ENCODE assay signal across 26 cellular contexts in genomic region chr3:127152676-127153505, GRCh38. TPM values are rescaled to one million over a fixed set of nuclear protein-coding genes. Genes with fewer than 3 reads are reported as not detected.
DNase-seq lines count a peak whose midpoint lies in the region; TF ChIP-seq lines count a peak whose summit lies in the region.
"Had no signal": no experiment of that assay in that cellular context is flagged by ENCODE, and none has a peak within 500 bp of the region (broad histone marks: within the 10 kb centered on the region; RNA-seq: fewer than 3 reads in every experiment).

No MANE protein-coding gene starts in this region.

- H3K9me3 ChIP-seq in uterus (no peaks in the 10 kb centered on the region), neural progenitor cell (ENCODE audit: low read depth) (no peaks in the 10 kb centered on the region)

- no peaks in the 10 kb centered on the region for H4K20me1 ChIP-seq in neural progenitor cell (ENCODE audit: low read depth)

- H3K4me2 ChIP-seq in neural progenitor cell, result no peak overlapping the region

- H3K27ac Mint-ChIP-seq in activated CD4-positive, alpha-beta memory T cell treated with anti-CD3 and anti-CD28 coated beads for 36 hours, result no peak overlapping the region
- no peak overlapping the region for H3K27ac Mint-ChIP-seq in activated CD4-positive, alpha-beta memory T cell treated with anti-CD3 and anti-CD28 coated beads, Interleukin-2, amount 10 ng/mL, durations not matched to agents 7 days and 5 days
- no peak overlapping the region for H3K27ac Mint-ChIP-seq in neural progenitor cell
- H3K27ac Mint-ChIP-seq: activated naive CD8-positive, alpha-beta T cell treated with anti-CD3 and anti-CD28 coated beads, Interleukin-2, amount 10 ng/mL, durations not matched to agents 7 days and 5 days; activated T-helper 17 cell treated with anti-CD3 and anti-CD28 coated beads, Interleukin-2, amount 50 U/mL, for 72 hours; progenitor cell of endocrine pancreas had no signal

- H3K4me1 ChIP-seq in uterus (no peaks in the 10 kb centered on the region), neural progenitor cell (peaks cover 18% of the 10 kb centered on the region)

- DNase-seq in activated CD4-positive, alpha-beta memory T cell treated with anti-CD3 and anti-CD28 coated beads for 36 hours, result peak; percentile 4
- DNase-seq in activated CD4-positive, alpha-beta memory T cell treated with anti-CD3 and anti-CD28 coated beads, Interleukin-2, amount 10 ng/mL, durations not matched to agents 7 days and 5 days, result no peak
- DNase-seq in NCI-H2171 (lab: John Stamatoyannopoulos, UW), result peak; percentile 33
- DNase-seq in islet precursor cell, result peak; percentile 32
- peak; percentile 0 to 3 for DNase-seq in uterus
- no peak for DNase-seq in GOT3 (lab: John Stamatoyannopoulos, UW)
- no peak for DNase-seq in neural progenitor cell (ENCODE audit: low spot score)
- DNase-seq: activated CD4-positive, alpha-beta T cell treated with anti-CD3 and anti-CD28 coated beads, Interleukin-2, amount 50 U/mL, for 1 hour; activated naive CD8-positive, alpha-beta T cell treated with anti-CD3 and anti-CD28 coated beads, Interleukin-2, amount 10 ng/mL, durations not matched to agents 7 days and 5 days; NCI-H1105; NCI-H2029 treated with DMSO at 0.1 percent for 48 hours; NCI-H774; small intestine; stimulated activated CD4-positive, alpha-beta T cell treated with anti-CD3 and anti-CD28 coated beads, Interleukin-2, amount 100 ng/mL, for 24 hours; SW 1271; T1000 had no signal

- H3K4me3 ChIP-seq in uterus (no peak overlapping the region), neural progenitor cell (no peak overlapping the region)
- H3K4me3 ChIP-seq: dorsolateral prefrontal cortex, GM23248 had no signal

- CTCF ChIA-PET in activated CD4-positive, alpha-beta memory T cell treated with anti-CD3 and anti-CD28 coated beads for 36 hours (lab: Charles Lee), result no interaction called here
- CTCF ChIA-PET in activated CD4-positive, alpha-beta memory T cell treated with anti-CD3 and anti-CD28 coated beads, Interleukin-2, amount 10 ng/mL, durations not matched to agents 7 days and 5 days (lab: Charles Lee), result no interaction called here

- TF ChIP-seq CTCF in uterus (IDR thresholded peaks at IDR 0.05) (no peak), neural progenitor cell (IDR thresholded peaks at IDR 0.05) (no peak)

- no peaks in the 10 kb centered on the region for H3K36me3 ChIP-seq in uterus
- H3K36me3 ChIP-seq in neural progenitor cell, result no peaks in the 10 kb centered on the region

- no peak overlapping the region for H3K27ac ChIP-seq in uterus
- no peak overlapping the region for H3K27ac ChIP-seq in neural progenitor cell
- H3K27ac ChIP-seq: C4-2B, dorsolateral prefrontal cortex, GM23248 had no signal

- intact Hi-C loops in activated CD4-positive, alpha-beta memory T cell treated with anti-CD3 and anti-CD28 coated beads for 36 hours (cut with micrococcal nuclease), result no loop called here
- intact Hi-C loops in uterus (cut with DNase I; ENCODE audit: low total_unique reads), result no loop called here

- H3K9me3 Mint-ChIP-seq in activated CD4-positive, alpha-beta memory T cell treated with anti-CD3 and anti-CD28 coated beads for 36 hours, result no peaks in the 10 kb centered on the region
- H3K9me3 Mint-ChIP-seq in activated CD4-positive, alpha-beta memory T cell treated with anti-CD3 and anti-CD28 coated beads, Interleukin-2, amount 10 ng/mL, durations not matched to agents 7 days and 5 days, result no peaks in the 10 kb centered on the region
- no peaks in the 10 kb centered on the region for H3K9me3 Mint-ChIP-seq in neural progenitor cell
- H3K9me3 Mint-ChIP-seq: activated naive CD8-positive, alpha-beta T cell treated with anti-CD3 and anti-CD28 coated beads, Interleukin-2, amount 10 ng/mL, durations not matched to agents 7 days and 5 days; activated T-helper 17 cell treated with anti-CD3 and anti-CD28 coated beads, Interleukin-2, amount 50 U/mL, for 72 hours; central memory CD8-positive, alpha-beta T cell had no signal

- no peaks in the 10 kb centered on the region for H3K4me1 Mint-ChIP-seq in activated CD4-positive, alpha-beta memory T cell treated with anti-CD3 and anti-CD28 coated beads for 36 hours (ENCODE audit: low read depth)
- no peaks in the 10 kb centered on the region for H3K4me1 Mint-ChIP-seq in activated CD4-positive, alpha-beta memory T cell treated with anti-CD3 and anti-CD28 coated beads, Interleukin-2, amount 10 ng/mL, durations not matched to agents 7 days and 5 days
- H3K4me1 Mint-ChIP-seq in neural progenitor cell, result peaks cover 3% of the 10 kb centered on the region
- H3K4me1 Mint-ChIP-seq: activated T-helper 17 cell treated with anti-CD3 and anti-CD28 coated beads, Interleukin-2, amount 50 U/mL, for 72 hours; central memory CD8-positive, alpha-beta T cell had no signal

- no peaks in the 10 kb centered on the region for H3K79me2 ChIP-seq in neural progenitor cell (ENCODE audit: low read depth)

- POLR2A ChIA-PET in activated CD4-positive, alpha-beta memory T cell treated with anti-CD3 and anti-CD28 coated beads for 36 hours (lab: Charles Lee), result no interaction called here
- POLR2A ChIA-PET in activated CD4-positive, alpha-beta memory T cell treated with anti-CD3 and anti-CD28 coated beads, Interleukin-2, amount 10 ng/mL, durations not matched to agents 7 days and 5 days (lab: Charles Lee), result no interaction called here

- TF ChIP-seq POLR2A in uterus (IDR thresholded peaks at IDR 0.05), result no peak

- H3K36me3 Mint-ChIP-seq in activated CD4-positive, alpha-beta memory T cell treated with anti-CD3 and anti-CD28 coated beads for 36 hours, result no peaks in the 10 kb centered on the region
- H3K36me3 Mint-ChIP-seq in activated CD4-positive, alpha-beta memory T cell treated with anti-CD3 and anti-CD28 coated beads, Interleukin-2, amount 10 ng/mL, durations not matched to agents 7 days and 5 days (ENCODE audit: low read depth), result no peaks in the 10 kb centered on the region
- no peaks in the 10 kb centered on the region for H3K36me3 Mint-ChIP-seq in neural progenitor cell
- H3K36me3 Mint-ChIP-seq: activated naive CD8-positive, alpha-beta T cell treated with anti-CD3 and anti-CD28 coated beads, Interleukin-2, amount 10 ng/mL, durations not matched to agents 7 days and 5 days had no signal

- H2AFZ ChIP-seq in neural progenitor cell (replicated peaks), result no peak overlapping the region
- H2AFZ ChIP-seq: GM23248 had no signal

- H3K27me3 ChIP-seq in uterus (no peaks in the 10 kb centered on the region), neural progenitor cell (no peaks in the 10 kb centered on the region)

- H3K9ac ChIP-seq in neural progenitor cell, result no peak overlapping the region
- H3K9ac ChIP-seq: GM23248 had no signal

- peaks cover 4% of the 10 kb centered on the region for H3F3A ChIP-seq in neural progenitor cell (ENCODE audit: low read depth)

- H3K27me3 Mint-ChIP-seq in activated CD4-positive, alpha-beta memory T cell treated with anti-CD3 and anti-CD28 coated beads for 36 hours, result peaks cover 4% of the 10 kb centered on the region
- H3K27me3 Mint-ChIP-seq in activated CD4-positive, alpha-beta memory T cell treated with anti-CD3 and anti-CD28 coated beads, Interleukin-2, amount 10 ng/mL, durations not matched to agents 7 days and 5 days, result no peaks in the 10 kb centered on the region
- peaks cover 11% of the 10 kb centered on the region for H3K27me3 Mint-ChIP-seq in neural progenitor cell (ENCODE audit: insufficient read depth, low read depth)

- H3K4me3 Mint-ChIP-seq in activated CD4-positive, alpha-beta memory T cell treated with anti-CD3 and anti-CD28 coated beads for 36 hours, result no peak overlapping the region
- no peak overlapping the region for H3K4me3 Mint-ChIP-seq in activated CD4-positive, alpha-beta memory T cell treated with anti-CD3 and anti-CD28 coated beads, Interleukin-2, amount 10 ng/mL, durations not matched to agents 7 days and 5 days
- H3K4me3 Mint-ChIP-seq in neural progenitor cell, result no peak overlapping the region
- H3K4me3 Mint-ChIP-seq: activated naive CD8-positive, alpha-beta T cell treated with anti-CD3 and anti-CD28 coated beads, Interleukin-2, amount 10 ng/mL, durations not matched to agents 7 days and 5 days; activated T-helper 17 cell treated with anti-CD3 and anti-CD28 coated beads, Interleukin-2, amount 50 U/mL, for 72 hours; central memory CD8-positive, alpha-beta T cell had no signal

RNA-seq across cellular contexts. Expression of gene PRR23E, which starts 40.0 kb away (rescaled TPM):
- not detected for total RNA-seq in activated CD4-positive, alpha-beta memory T cell treated with anti-CD3 and anti-CD28 coated beads for 36 hours
- total RNA-seq in activated CD4-positive, alpha-beta memory T cell treated with anti-CD3 and anti-CD28 coated beads, Interleukin-2, amount 10 ng/mL, durations not matched to agents 7 days and 5 days, result not detected
- total RNA-seq in uterus (not detected), neural progenitor cell (ENCODE audit: low replicate concordance) (not detected in 2 replicates)
- total RNA-seq: activated naive CD8-positive, alpha-beta T cell treated with anti-CD3 and anti-CD28 coated beads, Interleukin-2, amount 10 ng/mL, durations not matched to agents 7 days and 5 days; activated T-helper 17 cell treated with anti-CD3 and anti-CD28 coated beads, Interleukin-2, amount 50 U/mL, for 72 hours; astrocyte; dorsolateral prefrontal cortex; GM23248; IMR-90; lung microvascular endothelial cell; progenitor cell of endocrine pancreas; temporal lobe had no signal

Comparison
In these comparisons a context has a peak if more than half of its experiments do, and no peak if none do; other contexts are left out.
1. DNase-seq: peak in activated CD4-positive, alpha-beta memory T cell treated with anti-CD3 and anti-CD28 coated beads for 36 hours (single experiment), NCI-H2171 (single experiment), islet precursor cell (single experiment) and uterus (2 of 2); none in activated CD4-positive, alpha-beta memory T cell treated with anti-CD3 and anti-CD28 coated beads, Interleukin-2, amount 10 ng/mL, durations not matched to agents 7 days and 5 days (single experiment), GOT3 (single experiment) and neural progenitor cell (single experiment).